ENCODE assay signal across 8 cellular contexts in the genomic region with DNA sequence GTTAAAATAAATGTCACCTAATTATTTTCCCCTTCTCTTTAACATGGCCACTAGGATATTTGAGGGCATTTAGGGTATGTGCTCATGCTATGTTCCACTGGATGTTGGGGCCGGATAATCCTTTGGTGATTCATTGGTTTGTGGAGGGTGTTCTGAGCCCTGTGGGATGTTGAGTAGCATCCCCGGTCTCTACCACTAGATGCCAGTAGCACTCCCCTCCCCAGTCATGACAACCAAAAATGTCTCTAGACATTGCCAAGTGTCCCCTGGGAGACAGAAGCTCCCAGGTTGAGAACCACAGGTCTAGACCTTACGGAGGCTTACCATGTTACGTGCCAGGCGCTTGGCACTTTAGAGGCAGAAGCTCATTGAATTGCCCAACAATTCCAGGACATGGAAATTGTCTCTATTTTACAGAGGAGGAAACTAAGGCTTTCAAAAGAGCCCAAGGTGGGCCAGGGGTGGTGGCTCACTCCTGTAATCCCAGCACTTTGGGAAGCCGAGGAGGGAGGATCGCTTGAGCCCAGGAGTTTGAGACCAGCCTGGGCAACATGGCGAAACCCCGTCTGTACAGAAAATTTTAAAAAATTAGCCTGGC.
DNase-seq lines count a peak whose midpoint lies in the region; ATAC-seq and TF ChIP-seq lines count a peak whose summit lies in the region.

No MANE protein-coding gene starts in this region.

- no peaks in the 10 kb centered on the region for H3K36me3 Mint-ChIP-seq in activated T-cell treated with anti-CD3 and anti-CD28 coated beads, Interleukin-2, amount 50 U/mL, for 24 hours (ENCODE audit: low read depth)

- H3K4me3 Mint-ChIP-seq in activated T-cell treated with anti-CD3 and anti-CD28 coated beads, Interleukin-2, amount 50 U/mL, for 24 hours: no peak overlapping the region
- H3K4me3 Mint-ChIP-seq in stimulated activated naive CD8-positive, alpha-beta T cell treated with anti-CD3 and anti-CD28 coated beads, Interleukin-15, amount 100 ng/mL, for 72 hours: no peak overlapping the region

- H3K27me3 Mint-ChIP-seq in activated T-cell treated with anti-CD3 and anti-CD28 coated beads, Interleukin-2, amount 50 U/mL, for 24 hours: peaks cover 44% of the 10 kb centered on the region
- peaks cover 26% of the 10 kb centered on the region for H3K27me3 Mint-ChIP-seq in stimulated activated naive CD8-positive, alpha-beta T cell treated with anti-CD3 and anti-CD28 coated beads, Interleukin-15, amount 100 ng/mL, for 72 hours

- peak; percentile 89 for ATAC-seq in stimulated activated naive CD8-positive, alpha-beta T cell treated with anti-CD3 and anti-CD28 coated beads, Interleukin-15, amount 100 ng/mL, for 72 hours
- ATAC-seq in GM18519 (IDR thresholded peaks at IDR 0.05; ENCODE audit: low FRiP score, unreplicated experiment): no peak
- ATAC-seq in GM21723 (IDR thresholded peaks at IDR 0.05; ENCODE audit: unreplicated experiment): no peak

- no peak overlapping the region for H3K27ac Mint-ChIP-seq in activated T-cell treated with anti-CD3 and anti-CD28 coated beads, Interleukin-2, amount 50 U/mL, for 24 hours
- no peak overlapping the region for H3K27ac Mint-ChIP-seq in stimulated activated naive CD8-positive, alpha-beta T cell treated with anti-CD3 and anti-CD28 coated beads, Interleukin-15, amount 100 ng/mL, for 72 hours

- H3K4me1 Mint-ChIP-seq in activated T-cell treated with anti-CD3 and anti-CD28 coated beads, Interleukin-2, amount 50 U/mL, for 24 hours (ENCODE audit: low read depth): no peaks in the 10 kb centered on the region
- H3K4me1 Mint-ChIP-seq in stimulated activated naive CD8-positive, alpha-beta T cell treated with anti-CD3 and anti-CD28 coated beads, Interleukin-15, amount 100 ng/mL, for 72 hours: peaks cover 24% of the 10 kb centered on the region

- H3K9me3 Mint-ChIP-seq in activated T-cell treated with anti-CD3 and anti-CD28 coated beads, Interleukin-2, amount 50 U/mL, for 24 hours: no peaks in the 10 kb centered on the region
- no peaks in the 10 kb centered on the region for H3K9me3 Mint-ChIP-seq in stimulated activated naive CD8-positive, alpha-beta T cell treated with anti-CD3 and anti-CD28 coated beads, Interleukin-15, amount 100 ng/mL, for 72 hours

- DNase-seq in AML-193 (lab: John Stamatoyannopoulos, UW): peak; percentile 41 to 52
- DNase-seq in NCI-H2196 treated with DMSO at 0.1 percent for 48 hours (lab: John Stamatoyannopoulos, UW; ENCODE audit: unreplicated experiment): peak; percentile 39
- peak; percentile 43 for DNase-seq in activated T-cell treated with anti-CD3 and anti-CD28 coated beads, Interleukin-2, amount 50 U/mL, for 24 hours
- peak; percentile 67 for DNase-seq in iPS-NIHi11 (ENCODE audit: low spot score)
- DNase-seq in stimulated activated naive CD8-positive, alpha-beta T cell treated with anti-CD3 and anti-CD28 coated beads, Interleukin-15, amount 100 ng/mL, for 72 hours: peak in 1 of 2 donors; percentile 57

- peak; percentile 89 for TF ChIP-seq CTCF in GM12872 (IDR thresholded peaks at IDR 0.05; ENCODE audit: insufficient read depth, low read depth, low read length)
